In the genomic region with DNA sequence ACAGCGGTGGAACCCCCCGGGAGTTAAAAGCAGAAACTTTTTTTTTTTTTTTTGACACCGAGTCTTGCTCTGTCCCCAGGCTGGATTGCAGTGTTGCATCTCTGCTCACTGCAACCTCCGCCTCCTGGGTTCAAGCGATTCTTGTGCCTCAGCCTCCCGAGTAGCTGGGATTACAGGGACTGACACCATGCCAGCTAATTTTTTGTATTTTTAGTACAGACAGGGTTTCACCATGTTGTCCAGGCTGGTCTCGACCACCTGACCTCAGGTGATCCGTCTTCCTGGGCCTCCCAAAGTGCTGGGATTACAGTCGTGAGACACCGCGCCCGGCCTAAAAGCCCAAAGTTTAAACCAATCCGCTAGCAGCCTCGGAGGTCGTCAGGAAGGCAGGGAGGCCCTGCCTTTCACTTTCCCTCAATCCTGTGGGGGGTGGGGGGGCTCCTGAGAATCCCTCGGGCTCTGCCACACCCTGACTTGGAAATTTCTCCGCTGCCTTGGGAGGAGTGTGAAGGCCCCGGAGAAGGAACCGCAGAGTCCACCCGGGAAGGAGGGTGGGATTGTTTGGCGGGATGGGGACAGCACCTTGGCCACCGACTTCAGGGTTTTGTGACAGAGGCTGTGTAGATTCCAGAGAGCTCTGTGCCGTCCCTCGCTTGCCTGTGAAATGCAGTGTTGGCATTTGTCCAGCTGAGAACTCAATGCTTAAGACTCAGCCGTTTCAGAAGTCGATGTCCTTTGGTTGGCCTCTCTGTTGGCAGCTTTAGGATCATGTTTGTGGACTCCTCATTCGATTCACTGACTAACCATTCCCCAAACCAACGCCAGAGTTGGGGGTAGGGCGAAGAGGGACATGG, we compare ENCODE assay signal across 11 cellular contexts. TPM values are rescaled to one million over a fixed set of nuclear protein-coding genes. Genes with fewer than 3 reads are reported as not detected.
DNase-seq lines count a peak whose midpoint lies in the region; ATAC-seq and TF ChIP-seq lines count a peak whose summit lies in the region.
"Had no signal": no experiment of that assay in that cellular context is flagged by ENCODE, and none has a peak within 500 bp of the region (broad histone marks: within the 10 kb centered on the region; RNA-seq: fewer than 3 reads in every experiment).

No MANE protein-coding gene starts in this region.

- H3K4me2 ChIP-seq in fibroblast of lung (ENCODE audit: extremely low read depth, insufficient read depth, low read length) = no peak overlapping the region
- H3K4me2 ChIP-seq in neural progenitor cell = peak overlapping the region; percentile 97

- no peak overlapping the region for H3K27ac ChIP-seq in fibroblast of lung (ENCODE audit: insufficient read depth, low read length)
- H3K27ac ChIP-seq in neural progenitor cell = no peak overlapping the region
- H3K27ac ChIP-seq in ovary = no peak overlapping the region

- no peaks in the 10 kb centered on the region for H4K20me1 ChIP-seq in fibroblast of lung (ENCODE audit: control insufficient read depth, extremely low read depth, insufficient read depth, low read length)
- H4K20me1 ChIP-seq in neural progenitor cell (ENCODE audit: low read depth) = no peaks in the 10 kb centered on the region

- 47 to 49% (median 47%) methylated on average over 29 of the region's 29 CpGs for WGBS in ovary, 3 donors

- H3K4me3 ChIP-seq in fibroblast of lung (replicated peaks in 1 of 4; ENCODE audit: control extremely low read depth in 1 of 4, insufficient read depth in 1 of 4, low read depth in 3 of 4, low read length in 4 of 4) = no peak overlapping the region
- H3K4me3 ChIP-seq in neural progenitor cell = peak overlapping the region; percentile 55
- no peak overlapping the region for H3K4me3 ChIP-seq in ovary

- no peak for TF ChIP-seq CTCF in fibroblast of lung (conservative IDR thresholded peaks at IDR 0.05 in 1 of 2, IDR thresholded peaks at IDR 0.05 in 1 of 2; ENCODE audit: low read depth in 1 of 2, low read length in 2 of 2)
- no peak for TF ChIP-seq CTCF in neural progenitor cell (IDR thresholded peaks at IDR 0.05)
- no peak for TF ChIP-seq CTCF in ovary (IDR thresholded peaks at IDR 0.05)

- H3K36me3 ChIP-seq in fibroblast of lung (ENCODE audit: control insufficient read depth, insufficient read depth, low read length) (no peaks in the 10 kb centered on the region), neural progenitor cell (no peaks in the 10 kb centered on the region), ovary (no peaks in the 10 kb centered on the region)
- H3K36me3 ChIP-seq: tibial nerve had no signal

- ATAC-seq in GM21576 (IDR thresholded peaks at IDR 0.05; ENCODE audit: unreplicated experiment) (no peak), GM21515 (IDR thresholded peaks at IDR 0.05; ENCODE audit: unreplicated experiment) (no peak)

- H3K4me1 Mint-ChIP-seq in neural progenitor cell = no peaks in the 10 kb centered on the region

- H2AFZ ChIP-seq in fibroblast of lung (ENCODE audit: low read length) (no peak overlapping the region), neural progenitor cell (replicated peaks) (peak overlapping the region; percentile 90)

- no peak for TF ChIP-seq EP300 in ovary (IDR thresholded peaks at IDR 0.05)

- DNase-seq in COLO668 (lab: John Stamatoyannopoulos, UW; ENCODE audit: unreplicated experiment) (peak; percentile 13), RPMI7951 (ENCODE audit: low read depth) (peak; percentile 37), fibroblast of lung (ENCODE audit: low read depth in 2 of 2) (peak; percentile 64 to 83), neural progenitor cell (ENCODE audit: low spot score) (no peak), ovary (no peak)
- no peak for DNase-seq in activated CD8-positive, alpha-beta memory T cell treated with anti-CD3 and anti-CD28 coated beads for 24 hours
- DNase-seq: occipital lobe had no signal

- peak overlapping the region; percentile 74 for H3K4me3 Mint-ChIP-seq in neural progenitor cell

- no peaks in the 10 kb centered on the region for H3K9me3 ChIP-seq in fibroblast of lung (ENCODE audit: control insufficient read depth, insufficient read depth, low read depth, low read length)
- H3K9me3 ChIP-seq in neural progenitor cell (ENCODE audit: low read depth) = no peaks in the 10 kb centered on the region
- H3K9me3 ChIP-seq in ovary = peaks cover 0 to 6% of the 10 kb centered on the region in 2 donors

- intact Hi-C loops in ovary (cut with DNase I) = no loop called here

- H3K4me1 ChIP-seq in fibroblast of lung (ENCODE audit: control insufficient read depth, extremely low read depth, insufficient read depth, low read length) (no peaks in the 10 kb centered on the region), neural progenitor cell (no peaks in the 10 kb centered on the region), ovary (ENCODE audit: insufficient read depth) (no peaks in the 10 kb centered on the region)

- no peaks in the 10 kb centered on the region for H3F3A ChIP-seq in neural progenitor cell (ENCODE audit: low read depth)

- H3K27ac Mint-ChIP-seq in neural progenitor cell = no peak overlapping the region
- H3K27ac Mint-ChIP-seq: activated naive CD4-positive, alpha-beta T cell treated with anti-CD3 and anti-CD28 coated beads, Interleukin-2, amount 10 ng/mL, durations not matched to agents 7 days and 5 days had no signal

- no peak for TF ChIP-seq POLR2A in ovary (IDR thresholded peaks at IDR 0.05)

- peaks cover 34% of the 10 kb centered on the region for H3K27me3 Mint-ChIP-seq in neural progenitor cell (ENCODE audit: insufficient read depth, low read depth)

- H3K9me3 Mint-ChIP-seq in neural progenitor cell = peaks cover 2% of the 10 kb centered on the region
- H3K9me3 Mint-ChIP-seq: activated naive CD4-positive, alpha-beta T cell treated with anti-CD3 and anti-CD28 coated beads, Interleukin-2, amount 10 ng/mL, durations not matched to agents 7 days and 5 days had no signal

- H3K79me2 ChIP-seq in fibroblast of lung (ENCODE audit: control insufficient read depth, insufficient read depth, low read length) = no peaks in the 10 kb centered on the region
- no peaks in the 10 kb centered on the region for H3K79me2 ChIP-seq in neural progenitor cell (ENCODE audit: low read depth)

- H3K36me3 Mint-ChIP-seq in neural progenitor cell = no peaks in the 10 kb centered on the region
- H3K36me3 Mint-ChIP-seq: activated naive CD4-positive, alpha-beta T cell treated with anti-CD3 and anti-CD28 coated beads, Interleukin-2, amount 10 ng/mL, durations not matched to agents 7 days and 5 days had no signal

- no peak overlapping the region for H3K9ac ChIP-seq in fibroblast of lung (ENCODE audit: insufficient read depth, low read length)
- no peak overlapping the region for H3K9ac ChIP-seq in neural progenitor cell

- H3K27me3 ChIP-seq in fibroblast of lung (ENCODE audit: control insufficient read depth, insufficient read depth, low read length) (peaks cover 9% of the 10 kb centered on the region), neural progenitor cell (peaks cover 27% of the 10 kb centered on the region), ovary (no peaks in the 10 kb centered on the region)

RNA-seq across cellular contexts. Expression of a gene that starts 1.0 kb away (rescaled TPM):
- total RNA-seq in RPMI7951 (2014; rRNA removed; shearing (Covaris generic)) = not detected in 2 replicates
- total RNA-seq in fibroblast of lung (under 0.01 and 0.17 TPM in 2 replicates), neural progenitor cell (ENCODE audit: low replicate concordance) (3.0 and 8.9 TPM in 2 replicates), ovary (10 to 100 TPM in 1 of 7 donors, 1 to 10 TPM in 5, under 1 TPM in 1; 0.45 to 23.8 (median 2.7) TPM)
- polyA plus RNA-seq in fibroblast of lung (0.07 TPM in 1 of 2 replicates, not detected in the other), ovary (1 to 10 TPM in 1 of 2 donors, under 1 TPM in 1; 0.94 to 2.1 TPM)
- polyA plus RNA-seq in fibroblast of lung (2012) = not detected in 2 replicates
- not detected in 2 replicates for polyA minus RNA-seq in fibroblast of lung (ENCODE audit: low replicate concordance)

RNA-seq across cellular contexts. Expression of a gene that starts 51.4 kb away (rescaled TPM):
- total RNA-seq in RPMI7951 (2014; rRNA removed; shearing (Covaris generic)) = 0.29 and 0.96 TPM in 2 replicates
- total RNA-seq in fibroblast of lung (6.7 and 8.6 TPM in 2 replicates), neural progenitor cell (ENCODE audit: low replicate concordance) (4.0 and 18.6 TPM in 2 replicates), ovary (10 to 100 TPM in 6 of 7 donors, 1 to 10 TPM in 1; 6.7 to 21.1 (median 16.8) TPM)
- polyA plus RNA-seq in fibroblast of lung (1.8 and 2.4 TPM in 2 replicates), ovary (10 to 100 TPM in 1 of 2 donors, 1 to 10 TPM in 1; 4.0 to 17.3 TPM)
- 3.9 and 4.5 TPM in 2 replicates for polyA plus RNA-seq in fibroblast of lung (2012)
- 4.4 and 4.5 TPM in 2 replicates for polyA minus RNA-seq in fibroblast of lung (ENCODE audit: low replicate concordance)

Comparison
In these comparisons a context has a peak if more than half of its experiments do, and no peak if none do; other contexts are left out.
1. DNase-seq: peak in COLO668 (single experiment), RPMI7951 (single experiment) and fibroblast of lung (2 of 2); none in neural progenitor cell (single experiment), ovary (0 of 5) and activated CD8-positive, alpha-beta memory T cell treated with anti-CD3 and anti-CD28 coated beads for 24 hours (single experiment).